Comparison of ENCODE assay signal across 8 cellular contexts in genomic region chr10:90872648-90873020, GRCh38.
DNase-seq lines count a peak whose midpoint lies in the region; ATAC-seq lines count a peak whose summit lies in the region.

No MANE protein-coding gene starts in this region.

- H3K27ac ChIP-seq in subcutaneous abdominal adipose tissue (ENCODE audit: low read depth, low read length) = no peak overlapping the region

- H3K4me3 ChIP-seq in iPS-15b (ENCODE audit: low read depth, low read length) (peak overlapping the region; percentile 97), subcutaneous abdominal adipose tissue (ENCODE audit: low read depth in 1 of 5, low read length in 5 of 5) (peak overlapping the region; percentile 91 to 98 (median 96))

- H3K9ac ChIP-seq in iPS-15b (ENCODE audit: low read depth, low read length) (peak overlapping the region; percentile 95), subcutaneous abdominal adipose tissue (ENCODE audit: low read length in 5 of 5) (peak overlapping the region; percentile 74 to 95 (median 92))

- peak; percentile 52 for DNase-seq in activated CD4-positive, alpha-beta T cell treated with anti-CD3 and anti-CD28 coated beads for 48 hours
- no peak for DNase-seq in activated CD4-positive, alpha-beta T cell treated with anti-CD3 and anti-CD28 coated beads for 1 hour
- DNase-seq in activated CD4-positive, alpha-beta T cell treated with anti-CD3 and anti-CD28 coated beads, Interleukin-2, amount 50 U/mL, for 48 hours = peak; percentile 20 to 42
- DNase-seq in NCI-H345 treated with DMSO at 0.1 percent for 48 hours (lab: John Stamatoyannopoulos, UW; ENCODE audit: unreplicated experiment) (no peak), HuH-7.5 (ENCODE audit: low spot score) (no peak)

- H3K4me1 ChIP-seq in iPS-15b (ENCODE audit: control insufficient read depth, insufficient read depth, low read length) (peaks cover 6% of the 10 kb centered on the region), subcutaneous abdominal adipose tissue (ENCODE audit: control insufficient read depth in 5 of 5, insufficient read depth in 5 of 5, low read length in 5 of 5) (peaks cover 5 to 27% (median 23%) of the 10 kb centered on the region in 5 donors)

- H3K27me3 ChIP-seq in iPS-15b (ENCODE audit: control insufficient read depth, insufficient read depth, low read length) (no peaks in the 10 kb centered on the region), subcutaneous abdominal adipose tissue (ENCODE audit: control insufficient read depth in 5 of 5, insufficient read depth in 4 of 5, low read length in 5 of 5) (no peaks in the 10 kb centered on the region)

- ATAC-seq in GM21447 (IDR thresholded peaks at IDR 0.05; ENCODE audit: unreplicated experiment) = no peak

- H3K36me3 ChIP-seq in iPS-15b (ENCODE audit: control insufficient read depth, insufficient read depth, low read length) (peaks cover 9% of the 10 kb centered on the region), subcutaneous abdominal adipose tissue (ENCODE audit: control insufficient read depth in 5 of 5, insufficient read depth in 5 of 5, low read length in 5 of 5) (peaks cover 10 to 21% (median 20%) of the 10 kb centered on the region in 5 donors)

- no peaks in the 10 kb centered on the region for H3K9me3 ChIP-seq in iPS-15b (ENCODE audit: control insufficient read depth, insufficient read depth, low read length)
- no peaks in the 10 kb centered on the region for H3K9me3 ChIP-seq in subcutaneous abdominal adipose tissue (ENCODE audit: control insufficient read depth in 5 of 5, low read length in 5 of 5)

Comparison
In these comparisons a context has a peak if more than half of its experiments do, and no peak if none do; other contexts are left out.
1. DNase-seq: peak in activated CD4-positive, alpha-beta T cell treated with anti-CD3 and anti-CD28 coated beads for 48 hours (single experiment) and activated CD4-positive, alpha-beta T cell treated with anti-CD3 and anti-CD28 coated beads, Interleukin-2, amount 50 U/mL, for 48 hours (2 of 2); none in activated CD4-positive, alpha-beta T cell treated with anti-CD3 and anti-CD28 coated beads for 1 hour (single experiment), NCI-H345 treated with DMSO at 0.1 percent for 48 hours (single experiment) and HuH-7.5 (single experiment).